In genomic region chr12:99618657-99619056, GRCh38 we compare ENCODE assay signal across 23 cellular contexts. TPM values are rescaled to one million over a fixed set of nuclear protein-coding genes. Genes with fewer than 3 reads are reported as not detected.
"Had no signal": no experiment of that assay in that cellular context is flagged by ENCODE, and none has a peak within 500 bp of the region (broad histone marks: within the 10 kb centered on the region; RNA-seq: fewer than 3 reads in every experiment).

No MANE protein-coding gene starts in this region.

- H3K27ac ChIP-seq: brain microvascular endothelial cell, thoracic aorta had no signal

- H3K4me3 ChIP-seq: thoracic aorta had no signal

- ATAC-seq: activated CD8-positive, alpha-beta T cell treated with anti-CD3 and anti-CD28 coated beads, Interleukin-2, amount 10 ng/mL, durations not matched to agents 7 days and 5 days; activated naive CD4-positive, alpha-beta T cell treated with anti-CD3 and anti-CD28 coated beads, Interleukin-2, amount 50 U/mL, for 72 hours; activated T-cell treated with anti-CD3 and anti-CD28 coated beads, Interleukin-2, amount 50 U/mL, for 72 hours; sciatic nerve had no signal

- H3K27me3 ChIP-seq: brain microvascular endothelial cell had no signal

- DNase-seq: activated B cell treated with CpG ODN at 0.5 μM for 24 hours; activated CD4-positive, alpha-beta T cell treated with anti-CD3 and anti-CD28 coated beads for 48 hours; activated CD8-positive, alpha-beta memory T cell treated with anti-CD3 and anti-CD28 coated beads, Interleukin-2, amount 50 U/mL, for 48 hours; activated CD8-positive, alpha-beta T cell treated with anti-CD3 and anti-CD28 coated beads, Interleukin-2, amount 10 ng/mL, durations not matched to agents 7 days and 5 days; activated gamma-delta T cell; activated T-cell treated with anti-CD3 and anti-CD28 coated beads, Interleukin-2, amount 50 U/mL, for 72 hours; amniotic stem cell; brain microvascular endothelial cell; effector memory CD4-positive, alpha-beta T cell; head of caudate nucleus; nephron progenitor cell; stimulated activated CD4-positive, alpha-beta T cell treated with anti-CD3 and anti-CD28 coated beads, Interleukin-1b, Interleukin-23, amount 100 ng/mL, for 48 hours; stimulated activated naive CD8-positive, alpha-beta T cell treated with anti-CD3 and anti-CD28 coated beads, Interleukin-15, amount 100 ng/mL, for 72 hours had no signal

- H3K36me3 ChIP-seq: brain microvascular endothelial cell, thoracic aorta had no signal

RNA-seq across cellular contexts. Expression of gene GARIN6, which starts 28.9 kb away (rescaled TPM):
- total RNA-seq: activated B cell treated with CpG ODN at 0.5 μM for 24 hours; activated CD8-positive, alpha-beta T cell treated with anti-CD3 and anti-CD28 coated beads, Interleukin-2, amount 10 ng/mL, durations not matched to agents 7 days and 5 days; activated naive CD4-positive, alpha-beta T cell treated with anti-CD3 and anti-CD28 coated beads, Interleukin-2, amount 50 U/mL, for 72 hours; activated T-cell treated with anti-CD3 and anti-CD28 coated beads, Interleukin-2, amount 50 U/mL, for 72 hours; frontal cortex; lower leg skin; mesenteric fat pad; osteocyte; pulmonary artery endothelial cell; sciatic nerve; T-helper 2 cell treated with Interferon-gamma antibody and Interleukin-4, amounts not matched to agents 100 ng/mL and 5 ng/mL, for 36 hours; thoracic aorta; ureter had no signal
